In the genomic region with DNA sequence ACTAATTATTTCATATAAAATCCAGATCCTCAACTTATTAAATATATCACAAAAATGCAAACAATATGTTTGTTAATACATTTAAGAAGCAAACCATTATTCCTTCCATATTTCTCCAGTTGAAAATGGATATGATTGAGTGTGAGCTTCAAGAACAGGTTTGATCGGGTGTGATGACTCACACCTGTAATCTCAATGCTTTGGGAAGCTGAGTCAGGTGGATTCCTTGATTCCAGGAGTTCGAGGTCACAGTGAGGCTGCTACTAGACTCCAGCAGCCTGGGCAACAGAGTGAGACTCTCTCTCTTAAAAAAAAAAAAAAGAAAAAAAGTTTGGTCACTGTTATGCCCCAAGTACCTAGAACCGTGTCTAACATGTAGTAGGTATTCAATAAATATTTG, we compare ENCODE assay signal across 1 cellular context.
TF ChIP-seq lines count a peak whose summit lies in the region.

No MANE protein-coding gene starts in this region.

TF ChIP-seq in IMR-90, 13 proteins besides CTCF, POLR2A, EP300 and RAD21:
- TF ChIP-seq BHLHE40 (IDR thresholded peaks at IDR 0.05; ENCODE audit: low read depth, low read length) (no peak), SMC3 (IDR thresholded peaks at IDR 0.05; ENCODE audit: low read depth, low read length) (no peak), CHD1 (IDR thresholded peaks at IDR 0.05; ENCODE audit: low read depth, low read length) (no peak), FOS (IDR thresholded peaks at IDR 0.05; ENCODE audit: low read depth, low read length) (no peak), CEBPB (IDR thresholded peaks at IDR 0.05; ENCODE audit: low read depth, low read length) (no peak), NFE2L2 (IDR thresholded peaks at IDR 0.05; ENCODE audit: low read depth, low read length) (no peak), MAZ (IDR thresholded peaks at IDR 0.05; ENCODE audit: borderline replicate concordance, low read depth, low read length) (no peak), MXI1 (IDR thresholded peaks at IDR 0.05; ENCODE audit: borderline replicate concordance, low read depth, low read length) (no peak), RFX5 (IDR thresholded peaks at IDR 0.05; ENCODE audit: low read depth, low read length) (no peak), RCOR1 (IDR thresholded peaks at IDR 0.05; ENCODE audit: insufficient replicate concordance, low read length) (no peak), MAFK (IDR thresholded peaks at IDR 0.05; ENCODE audit: low read depth, low read length) (no peak)
- TF ChIP-seq, protein P1, sequence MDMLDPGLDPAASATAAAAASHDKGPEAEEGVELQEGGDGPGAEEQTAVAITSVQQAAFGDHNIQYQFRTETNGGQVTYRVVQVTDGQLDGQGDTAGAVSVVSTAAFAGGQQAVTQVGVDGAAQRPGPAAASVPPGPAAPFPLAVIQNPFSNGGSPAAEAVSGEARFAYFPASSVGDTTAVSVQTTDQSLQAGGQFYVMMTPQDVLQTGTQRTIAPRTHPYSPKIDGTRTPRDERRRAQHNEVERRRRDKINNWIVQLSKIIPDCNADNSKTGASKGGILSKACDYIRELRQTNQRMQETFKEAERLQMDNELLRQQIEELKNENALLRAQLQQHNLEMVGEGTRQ (IDR thresholded peaks at IDR 0.05; ENCODE audit: low read depth, low read length): no peak
- TF ChIP-seq, protein P2, sequence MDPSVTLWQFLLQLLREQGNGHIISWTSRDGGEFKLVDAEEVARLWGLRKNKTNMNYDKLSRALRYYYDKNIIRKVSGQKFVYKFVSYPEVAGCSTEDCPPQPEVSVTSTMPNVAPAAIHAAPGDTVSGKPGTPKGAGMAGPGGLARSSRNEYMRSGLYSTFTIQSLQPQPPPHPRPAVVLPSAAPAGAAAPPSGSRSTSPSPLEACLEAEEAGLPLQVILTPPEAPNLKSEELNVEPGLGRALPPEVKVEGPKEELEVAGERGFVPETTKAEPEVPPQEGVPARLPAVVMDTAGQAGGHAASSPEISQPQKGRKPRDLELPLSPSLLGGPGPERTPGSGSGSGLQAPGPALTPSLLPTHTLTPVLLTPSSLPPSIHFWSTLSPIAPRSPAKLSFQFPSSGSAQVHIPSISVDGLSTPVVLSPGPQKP (IDR thresholded peaks at IDR 0.05; ENCODE audit: borderline replicate concordance, low read depth, low read length): no peak
